In genomic region chr3:139541156-139541897, GRCh38 we compare ENCODE assay signal across 14 cellular contexts.
DNase-seq lines count a peak whose midpoint lies in the region; ATAC-seq and TF ChIP-seq lines count a peak whose summit lies in the region.
"Had no signal": no experiment of that assay in that cellular context is flagged by ENCODE, and none has a peak within 500 bp of the region (broad histone marks: within the 10 kb centered on the region; RNA-seq: fewer than 3 reads in every experiment).

No MANE protein-coding gene starts in this region.

- H3K4me3 ChIP-seq in WERI-Rb-1 (ENCODE audit: low read depth, low read length): no peak overlapping the region

- H3K9me3 ChIP-seq in WERI-Rb-1 (ENCODE audit: severe bottlenecking): peaks cover 2% of the 10 kb centered on the region

- no peak for ATAC-seq in GM21717 (IDR thresholded peaks at IDR 0.05; ENCODE audit: unreplicated experiment)
- no peak for ATAC-seq in GM18858 (IDR thresholded peaks at IDR 0.05; ENCODE audit: unreplicated experiment)
- ATAC-seq: natural killer cell treated with Interleukin-12 subunit alpha and Interleukin-12 subunit beta and Interleukin-15 and Interleukin-18, amount 100 ng/mL, for 72 hours had no signal

- DNase-seq in NCI-H1417 (lab: John Stamatoyannopoulos, UW) (peak in 2 of 3 experiments; percentile 46 to 72), NCI-H1417 treated with DMSO at 0.1 percent for 48 hours (lab: John Stamatoyannopoulos, UW) (no peak), WERI-Rb-1 (no peak), hippocampal formation (lab: John Stamatoyannopoulos, UW) (peak; percentile 67 to 68), pons (ENCODE audit: low spot score) (peak; percentile 93), activated gamma-delta T cell treated with Interleukin-2 at 50 U/mL for 16 hours (no peak)
- DNase-seq: activated gamma-delta T cell; central memory CD4-positive, alpha-beta T cell; NCI-H1694 treated with DMSO at 0.1 percent for 48 hours had no signal

- peak overlapping the region; percentile 42 for H3K27ac ChIP-seq in WERI-Rb-1
- H3K27ac ChIP-seq: SJSA1 had no signal

- no peaks in the 10 kb centered on the region for H3K36me3 ChIP-seq in WERI-Rb-1
- H3K36me3 ChIP-seq: HAP-1, SJSA1 had no signal

- no peaks in the 10 kb centered on the region for H3K27me3 ChIP-seq in WERI-Rb-1 (ENCODE audit: insufficient read depth, low read depth, severe bottlenecking)
- H3K27me3 ChIP-seq: SJSA1 had no signal

- no peak for TF ChIP-seq CTCF in WERI-Rb-1 (IDR thresholded peaks at IDR 0.05; ENCODE audit: low read depth, low read length)

Comparison
In these comparisons a context has a peak if more than half of its experiments do, and no peak if none do; other contexts are left out.
1. DNase-seq: peak in NCI-H1417 (2 of 3), hippocampal formation (2 of 2) and pons (single experiment); none in NCI-H1417 treated with DMSO at 0.1 percent for 48 hours (single experiment), WERI-Rb-1 (single experiment) and activated gamma-delta T cell treated with Interleukin-2 at 50 U/mL for 16 hours (single experiment).